Comparison of ENCODE assay signal across 13 cellular contexts in genomic region chr2:18518116-18519111, GRCh38. TPM values are rescaled to one million over a fixed set of nuclear protein-coding genes. Genes with fewer than 3 reads are reported as not detected.
DNase-seq lines count a peak whose midpoint lies in the region; ATAC-seq and TF ChIP-seq lines count a peak whose summit lies in the region.
"Had no signal": no experiment of that assay in that cellular context is flagged by ENCODE, and none has a peak within 500 bp of the region (broad histone marks: within the 10 kb centered on the region; RNA-seq: fewer than 3 reads in every experiment).

No MANE protein-coding gene starts in this region.

- H3K4me1 Mint-ChIP-seq in CD4-positive, alpha-beta T cell (ENCODE audit: low read depth): no peaks in the 10 kb centered on the region
- H3K4me1 Mint-ChIP-seq: IgD-negative memory B cell had no signal

- no peaks in the 10 kb centered on the region for H3K9me3 Mint-ChIP-seq in CD4-positive, alpha-beta T cell
- H3K9me3 Mint-ChIP-seq: IgD-negative memory B cell, memory B cell had no signal

- H3K27me3 ChIP-seq in brain microvascular endothelial cell (replicated peaks) (no peaks in the 10 kb centered on the region), thyroid gland (no peaks in the 10 kb centered on the region), upper lobe of right lung (no peaks in the 10 kb centered on the region)
- no peaks in the 10 kb centered on the region for H3K27me3 ChIP-seq in CD4-positive, alpha-beta T cell (ENCODE audit: control insufficient read depth, insufficient read depth, low read length)

- no peak for ATAC-seq in CD4-positive, alpha-beta T cell (ENCODE audit: poor library complexity)
- no peak for ATAC-seq in upper lobe of right lung

- H3K4me1 ChIP-seq in thyroid gland (peaks cover 0 to 7% of the 10 kb centered on the region in 2 donors), upper lobe of right lung (peaks cover 10% of the 10 kb centered on the region)

- H3K9me3 ChIP-seq in thyroid gland (no peaks in the 10 kb centered on the region), upper lobe of right lung (no peaks in the 10 kb centered on the region)
- H3K9me3 ChIP-seq in CD4-positive, alpha-beta T cell (ENCODE audit: control insufficient read depth, low read length): no peaks in the 10 kb centered on the region

- intact Hi-C loops in thyroid gland (cut with DNase I) (no loop called here), upper lobe of right lung (cut with DNase I) (loop anchor here (10.0 kb wide), 1 partner anchor 1346 kb away; no protein-coding TSS in a partner anchor)
- intact Hi-C loops in CD4-positive, alpha-beta T cell (cut with DNase I, micrococcal nuclease): no loop called here

- POLR2A ChIA-PET in CD4-positive, alpha-beta T cell (lab: Charles Lee): no interaction called here

- 52 to 65% methylated on average over 11 of the region's 11 CpGs for WGBS in thyroid gland, 2 donors

- no peaks in the 10 kb centered on the region for H3K36me3 ChIP-seq in brain microvascular endothelial cell (replicated peaks)
- H3K36me3 ChIP-seq in thyroid gland: no peaks in the 10 kb centered on the region
- H3K36me3 ChIP-seq in upper lobe of right lung: no peaks in the 10 kb centered on the region

- CTCF ChIA-PET in CD4-positive, alpha-beta T cell (lab: Charles Lee): no interaction called here

- no peak for TF ChIP-seq CTCF in brain microvascular endothelial cell (IDR thresholded peaks at IDR 0.05; ENCODE audit: low read depth, low read length, missing control alignments)
- no peak for TF ChIP-seq CTCF in thyroid gland (IDR thresholded peaks at IDR 0.05)
- no peak for TF ChIP-seq CTCF in CD4-positive, alpha-beta T cell (IDR thresholded peaks at IDR 0.05)
- TF ChIP-seq CTCF in upper lobe of right lung (IDR thresholded peaks at IDR 0.05): no peak

- H3K4me3 Mint-ChIP-seq in CD4-positive, alpha-beta T cell: no peak overlapping the region
- H3K4me3 Mint-ChIP-seq: IgD-negative memory B cell, memory B cell had no signal

- peak overlapping the region; percentile 67 for H3K27ac ChIP-seq in brain microvascular endothelial cell
- H3K27ac ChIP-seq in thyroid gland: peak overlapping the region in 2 of 3 donors; percentile 17 to 40
- H3K27ac ChIP-seq in CD4-positive, alpha-beta T cell (ENCODE audit: low read depth, low read length): no peak overlapping the region
- no peak overlapping the region for H3K27ac ChIP-seq in upper lobe of right lung

- no peak overlapping the region for H3K4me3 ChIP-seq in brain microvascular endothelial cell (ENCODE audit: low read depth, low read length)
- H3K4me3 ChIP-seq in thyroid gland (replicated peaks in 1 of 3): no peak overlapping the region
- H3K4me3 ChIP-seq in upper lobe of right lung: no peak overlapping the region

- no peaks in the 10 kb centered on the region for H3K36me3 Mint-ChIP-seq in CD4-positive, alpha-beta T cell (ENCODE audit: low read depth)
- H3K36me3 Mint-ChIP-seq: IgD-negative memory B cell, memory B cell had no signal

- TF ChIP-seq POLR2A in thyroid gland (IDR thresholded peaks at IDR 0.05): no peak

- DNase-seq in HT1080 (ENCODE audit: low read depth) (peak; percentile 71), brain microvascular endothelial cell (peak; percentile 55), kidney tubule cell (ENCODE audit: low spot score) (peak; percentile 36), thyroid gland (no peak), RKO (ENCODE audit: low spot score) (no peak), upper lobe of right lung (no peak)
- DNase-seq in CD4-positive, alpha-beta T cell: no peak
- DNase-seq: DND-41, foreskin melanocyte, right cardiac atrium, T-helper 9 cell had no signal

- H3K27me3 Mint-ChIP-seq in CD4-positive, alpha-beta T cell: peaks cover 59% of the 10 kb centered on the region

- H3K27ac Mint-ChIP-seq in CD4-positive, alpha-beta T cell: no peak overlapping the region
- H3K27ac Mint-ChIP-seq: IgD-negative memory B cell, memory B cell had no signal

- in situ Hi-C loops in brain microvascular endothelial cell (cut with HindIII; ENCODE audit: low pct_ligation_motif_present, low sequenced_read_pairs): no loop called here

RNA-seq across cellular contexts. Expression of gene RDH14, which starts 42.0 kb away (rescaled TPM):
- 30.2 and 31.8 TPM in 2 replicates for total RNA-seq in HT1080 (2014; rRNA removed; shearing (Covaris generic))
- polyA plus RNA-seq in HT1080 (2015; cell fraction: cytosol; rRNA removed): 30.4 and 30.7 TPM in 2 replicates
- polyA plus RNA-seq in HT1080 (2015; cell fraction: nucleus; rRNA removed): 13.0 and 17.3 TPM in 2 replicates
- total RNA-seq in thyroid gland: 10 to 100 TPM; 34.3 to 58.3 (median 44.4) TPM
- total RNA-seq in CD4-positive, alpha-beta T cell: 10 to 100 TPM; 11.4 to 12.7 TPM
- 22.4 TPM for total RNA-seq in upper lobe of right lung

Comparison
In these comparisons a context has a peak if more than half of its experiments do, and no peak if none do; other contexts are left out.
1. DNase-seq: peak in HT1080 (single experiment), brain microvascular endothelial cell (single experiment) and kidney tubule cell (single experiment); none in thyroid gland (0 of 2), RKO (single experiment), CD4-positive, alpha-beta T cell (0 of 10) and upper lobe of right lung (single experiment).
2. H3K27ac ChIP-seq: peak in brain microvascular endothelial cell (single experiment) and thyroid gland (2 of 3); none in CD4-positive, alpha-beta T cell (single experiment) and upper lobe of right lung (single experiment).